18 cellular contexts compared by ENCODE assay signal in genomic region chr2:7697052-7697451, GRCh38.
"Had no signal": no experiment of that assay in that cellular context is flagged by ENCODE, and none has a peak within 500 bp of the region (broad histone marks: within the 10 kb centered on the region; RNA-seq: fewer than 3 reads in every experiment).

No MANE protein-coding gene starts in this region.

- H3K79me2 ChIP-seq: hepatocyte had no signal

- H3K4me2 ChIP-seq: hepatocyte had no signal

- H3K9me3 ChIP-seq: body of pancreas, lower lobe of right lung, stomach, thoracic aorta had no signal

- H3K27ac ChIP-seq: body of pancreas, epithelial cell of prostate, hepatocyte, lower lobe of right lung, skin epidermis, stomach, thoracic aorta had no signal

- DNase-seq: activated CD4-positive, alpha-beta T cell treated with anti-CD3 and anti-CD28 coated beads, Interleukin-2, amount 50 U/mL, for 48 hours; activated effector memory CD4-positive, alpha-beta T cell treated with anti-CD3 and anti-CD28 coated beads, Interleukin-2, amount 50 U/mL, for 16 hours; activated T-cell treated with anti-CD3 and anti-CD28 coated beads, Interleukin-2, amount 50 U/mL, for 4 hours; amniotic stem cell; body of pancreas; cortex of kidney; effector CD8-positive, alpha-beta T cell; immature natural killer cell; lower lobe of right lung; midbrain; retina; stomach had no signal

- H2AFZ ChIP-seq: hepatocyte had no signal

- H3K4me1 ChIP-seq: body of pancreas, lower lobe of right lung, stomach had no signal

- H3K36me3 ChIP-seq: lower lobe of right lung, stomach, thoracic aorta had no signal

- ATAC-seq: activated CD4-positive, CD25-positive, alpha-beta regulatory T cell treated with anti-CD3 and anti-CD28 coated beads, Interleukin-2, amount 50 U/mL, for 24 hours; activated naive CD4-positive, alpha-beta T cell treated with anti-CD3 and anti-CD28 coated beads, Interleukin-2, amount 50 U/mL, for 72 hours; activated T-cell treated with anti-CD3 and anti-CD28 coated beads, Interleukin-2, amount 50 U/mL, for 4 hours; body of pancreas; lower lobe of right lung had no signal

- H3K4me3 ChIP-seq: body of pancreas, hepatocyte, lower lobe of right lung, skin epidermis, stomach, thoracic aorta had no signal

- H3K27me3 ChIP-seq: body of pancreas, hepatocyte, stomach had no signal
